ENCODE assay signal across 8 cellular contexts in the genomic region with DNA sequence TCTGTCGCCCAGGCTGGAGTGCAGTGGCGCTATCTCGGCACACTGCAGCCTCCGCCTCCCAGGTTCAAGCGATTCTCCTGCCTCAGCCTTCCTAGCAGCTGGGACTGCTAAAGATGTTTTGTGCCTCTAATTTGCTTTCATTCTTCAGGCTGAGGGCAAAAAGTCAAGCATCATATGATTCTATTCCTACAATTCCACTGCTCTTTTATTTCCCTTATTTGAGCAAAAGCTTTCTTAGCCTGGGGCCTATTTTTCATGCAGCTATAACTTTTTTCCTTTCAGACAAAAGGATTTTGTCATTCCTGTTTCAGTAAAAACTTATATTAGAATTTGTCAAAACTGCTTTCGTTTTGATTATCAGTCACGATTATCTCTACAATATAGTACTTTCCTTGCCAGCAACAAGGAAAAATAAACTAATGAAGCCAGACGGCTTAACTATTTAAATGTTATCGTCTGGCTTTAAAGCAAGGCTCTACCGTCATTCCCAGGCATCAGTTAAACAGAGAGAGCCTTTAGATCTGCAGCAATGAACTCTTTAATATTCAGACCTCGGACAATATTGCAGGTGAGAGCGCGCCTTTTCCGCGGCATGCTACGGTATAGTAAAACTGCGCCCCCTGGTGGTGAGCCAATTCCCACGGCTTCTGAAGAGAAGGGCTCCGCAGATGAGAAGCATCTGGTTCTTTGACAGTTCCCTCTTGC. TPM values are rescaled to one million over a fixed set of nuclear protein-coding genes. Genes with fewer than 3 reads are reported as not detected.
DNase-seq lines count a peak whose midpoint lies in the region; TF ChIP-seq lines count a peak whose summit lies in the region.

No MANE protein-coding gene starts in this region.

- intact Hi-C loops in CD4-positive, alpha-beta memory T cell (cut with micrococcal nuclease): loop anchor here (1.0 to 5.0 kb wide), 7 partner anchors 96 to 789 kb away; a partner anchor contains a TSS

- peak overlapping the region; percentile 59 for H3K27ac ChIP-seq in CD4-positive, alpha-beta memory T cell (ENCODE audit: low read depth, low read length)
- H3K27ac ChIP-seq in muscle layer of colon (ENCODE audit: low read depth, low read length): no peak overlapping the region

- peaks cover 19 to 39% (median 29%) of the 10 kb centered on the region in 4 donors for H3K4me1 Mint-ChIP-seq in CD4-positive, alpha-beta memory T cell

- no peak overlapping the region for H3K9ac ChIP-seq in muscle layer of colon (ENCODE audit: low read length)

- peak overlapping the region; percentile 53 to 92 (median 74) for H3K27ac Mint-ChIP-seq in CD4-positive, alpha-beta memory T cell

- H3K36me3 Mint-ChIP-seq in CD4-positive, alpha-beta memory T cell: peaks cover 0 to 8% of the 10 kb centered on the region in 2 donors

- no peaks in the 10 kb centered on the region for H3K36me3 ChIP-seq in CD4-positive, alpha-beta memory T cell (ENCODE audit: insufficient read depth, low read length)
- no peaks in the 10 kb centered on the region for H3K36me3 ChIP-seq in muscle layer of colon (ENCODE audit: insufficient read depth, low read length)

- no peaks in the 10 kb centered on the region for H3K9me3 Mint-ChIP-seq in CD4-positive, alpha-beta memory T cell

- peak; percentile 84 for TF ChIP-seq CTCF in GM20000 (IDR thresholded peaks at IDR 0.05; ENCODE audit: extremely low read depth, missing control alignments)

- H3K4me3 Mint-ChIP-seq in CD4-positive, alpha-beta memory T cell: peak overlapping the region; percentile 82 to 93 (median 88)

- DNase-seq in CD4-positive, alpha-beta memory T cell: peak; percentile 82 to 84 (median 82)
- DNase-seq in GM20000 (ENCODE audit: low spot score) (peak; percentile 77), HuH-7.5 (ENCODE audit: low spot score) (peak; percentile 66), NOMO-1 treated with dmso at 0.1 percent for 144 hours (lab: John Stamatoyannopoulos, UW; ENCODE audit: unreplicated experiment) (peak; percentile 74), epidermal melanocyte (ENCODE audit: insufficient read length, low spot score) (peak; percentile 63)
- DNase-seq in activated CD8-positive, alpha-beta memory T cell treated with anti-CD3 and anti-CD28 coated beads, Interleukin-2, amount 50 U/mL, for 1 hour (ENCODE audit: extremely low read depth): peak; percentile 73
- DNase-seq in stimulated activated CD8-positive, alpha-beta memory T cell treated with anti-CD3 and anti-CD28 coated beads, Interleukin-4, amount 100 ng/mL, for 24 hours (ENCODE audit: low read depth): peak; percentile 84

- no peaks in the 10 kb centered on the region for H3K9me3 ChIP-seq in CD4-positive, alpha-beta memory T cell (ENCODE audit: control insufficient read depth in 1 of 2, low read length in 2 of 2)
- H3K9me3 ChIP-seq in muscle layer of colon (ENCODE audit: low read length): no peaks in the 10 kb centered on the region

- H3K27me3 ChIP-seq in CD4-positive, alpha-beta memory T cell (ENCODE audit: insufficient read depth, low read length): no peaks in the 10 kb centered on the region
- H3K27me3 ChIP-seq in muscle layer of colon (ENCODE audit: control insufficient read depth in 1 of 2, insufficient read depth in 2 of 2, low read length in 2 of 2): no peaks in the 10 kb centered on the region

- POLR2A ChIA-PET in CD4-positive, alpha-beta memory T cell (lab: Charles Lee; ENCODE audit: partially characterized antibody): interaction anchor here (1.6 to 2.7 kb wide), 2 partner anchors 96 kb away, joined by 4 to 12 read pairs; no protein-coding TSS in a partner anchor

- peaks cover 30% of the 10 kb centered on the region for H3K4me1 ChIP-seq in CD4-positive, alpha-beta memory T cell (ENCODE audit: insufficient read depth, low read length)
- H3K4me1 ChIP-seq in muscle layer of colon (ENCODE audit: insufficient read depth, low read length): peaks cover 26% of the 10 kb centered on the region

- peaks cover 3% of the 10 kb centered on the region in 2 donors for H3K27me3 Mint-ChIP-seq in CD4-positive, alpha-beta memory T cell

- CTCF ChIA-PET in CD4-positive, alpha-beta memory T cell (lab: Charles Lee; ENCODE audit: partially characterized antibody): interaction anchor here (0.7 to 9.5 kb wide), 20 partner anchors 10 to 785 kb away, joined by 3 to 185 read pairs (median 4); no protein-coding TSS in a partner anchor

- peak overlapping the region; percentile 39 to 48 for H3K4me3 ChIP-seq in CD4-positive, alpha-beta memory T cell (ENCODE audit: low read length in 2 of 2)
- H3K4me3 ChIP-seq in muscle layer of colon (ENCODE audit: low read depth in 1 of 2, low read length in 2 of 2): peak overlapping the region; percentile 28 to 73

RNA-seq across cellular contexts. Expression of a gene that starts 1.4 kb away (rescaled TPM):
- 1 to 10 TPM; 5.7 to 6.1 TPM for total RNA-seq in CD4-positive, alpha-beta memory T cell
- polyA plus RNA-seq in CD4-positive, alpha-beta memory T cell: 1 to 10 TPM; 2.3 to 2.8 TPM
